17 cellular contexts compared by ENCODE assay signal in genomic region chr6:2231438-2231837, GRCh38. TPM values are rescaled to one million over a fixed set of nuclear protein-coding genes. Genes with fewer than 3 reads are reported as not detected.
DNase-seq lines count a peak whose midpoint lies in the region; ATAC-seq and TF ChIP-seq lines count a peak whose summit lies in the region.
"Had no signal": no experiment of that assay in that cellular context is flagged by ENCODE, and none has a peak within 500 bp of the region (broad histone marks: within the 10 kb centered on the region; RNA-seq: fewer than 3 reads in every experiment).

No MANE protein-coding gene starts in this region.

- intact Hi-C loops in left colon (cut with DNase I, micrococcal nuclease) (no loop called here), sciatic nerve (cut with DNase I) (no loop called here)

- in situ Hi-C loops in astrocyte of the cerebellum (cut with HindIII; ENCODE audit: low sequenced_read_pairs): no loop called here

- ATAC-seq in left colon (peak; percentile 47), HG02678 (IDR thresholded peaks at IDR 0.05; ENCODE audit: unreplicated experiment) (no peak), GM18909 (IDR thresholded peaks at IDR 0.05; ENCODE audit: poor library complexity, unreplicated experiment) (no peak), sciatic nerve (no peak)
- ATAC-seq: psoas muscle had no signal

- H3K4me3 ChIP-seq in astrocyte of the cerebellum (ENCODE audit: low read depth, low read length): no peak overlapping the region
- H3K4me3 ChIP-seq: adrenal gland, coronary artery, psoas muscle had no signal

- TF ChIP-seq CTCF in astrocyte of the cerebellum (IDR thresholded peaks at IDR 0.05; ENCODE audit: low read depth, low read length, missing control alignments): no peak

- DNase-seq in A172 (ENCODE audit: low spot score) (peak; percentile 32), HS-27A (ENCODE audit: low read depth) (peak; percentile 22), astrocyte of the cerebellum (ENCODE audit: low read depth) (peak; percentile 53), left colon (no peak), UCSD-AML1 (lab: John Stamatoyannopoulos, UW; ENCODE audit: unreplicated experiment) (no peak), sciatic nerve (ENCODE audit: low spot score) (no peak)
- DNase-seq: activated CD4-positive, alpha-beta T cell treated with anti-CD3 and anti-CD28 coated beads, Interleukin-2, amount 50 U/mL, for 1 hour; activated T-cell treated with anti-CD3 and anti-CD28 coated beads, Interleukin-2, amount 50 U/mL, for 48 hours; adrenal gland; H7; NCI-H1105 treated with DMSO at 0.1 percent for 48 hours; NCI-H2227 treated with DMSO at 0.1 percent for 48 hours; psoas muscle; T1000 had no signal

RNA-seq across cellular contexts. Expression of gene GMDS, which starts 14.0 kb away (rescaled TPM):
- total RNA-seq in A172 (2014; rRNA removed; shearing (Covaris generic)): 5.4 and 8.9 TPM in 2 replicates
- total RNA-seq in left colon (100 to 1,000 TPM; 148 to 229 TPM), sciatic nerve (31.4 TPM)

Comparison
In these comparisons a context has a peak if more than half of its experiments do, and no peak if none do; other contexts are left out.
1. DNase-seq: peak in A172 (single experiment), HS-27A (single experiment) and astrocyte of the cerebellum (single experiment); none in left colon (0 of 2), UCSD-AML1 (single experiment) and sciatic nerve (single experiment).